In the genomic region with DNA sequence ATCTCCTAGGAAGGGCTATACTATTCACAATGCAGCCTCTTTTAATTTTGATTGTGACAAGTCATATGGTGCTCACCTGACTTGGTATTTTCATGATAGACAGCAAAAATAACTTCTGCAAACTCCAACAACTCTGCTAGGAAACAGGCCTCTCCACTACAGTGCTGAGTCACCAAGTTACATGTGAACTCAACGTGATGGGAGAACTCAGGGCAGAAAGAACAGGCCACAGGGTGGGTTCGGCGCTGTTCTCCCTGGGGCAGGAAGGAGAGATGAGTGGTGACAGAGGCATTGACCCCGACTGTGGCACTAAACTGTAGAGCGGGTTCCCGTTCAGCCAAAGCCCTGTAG, we compare ENCODE assay signal across 15 cellular contexts.
DNase-seq lines count a peak whose midpoint lies in the region; ATAC-seq and TF ChIP-seq lines count a peak whose summit lies in the region.
"Had no signal": no experiment of that assay in that cellular context is flagged by ENCODE, and none has a peak within 500 bp of the region (broad histone marks: within the 10 kb centered on the region; RNA-seq: fewer than 3 reads in every experiment).

No MANE protein-coding gene starts in this region.

- no peak for ATAC-seq in central memory CD8-positive, alpha-beta T cell (replicated peaks; ENCODE audit: extremely low read depth, poor library complexity, severe bottlenecking)
- ATAC-seq in mucosa of descending colon, result peak; percentile 17
- ATAC-seq: gastrocnemius medialis had no signal

- H3K9me3 ChIP-seq in mucosa of descending colon, result no peaks in the 10 kb centered on the region
- H3K9me3 ChIP-seq: gastrocnemius medialis had no signal

- in situ Hi-C loops in GM13977 (cut with MboI; ENCODE audit: low pct_unique_long_range_greater_than_20kb, low sequenced_read_pairs, unreplicated experiment), result no loop called here

- no peaks in the 10 kb centered on the region for H3K9me3 Mint-ChIP-seq in central memory CD8-positive, alpha-beta T cell
- H3K9me3 Mint-ChIP-seq: activated T-helper 2 cell treated with anti-CD3 and anti-CD28 coated beads, Interferon-gamma antibody, Interleukin-2, Interleukin-4, amounts not matched to agents 10 μg/mL and 5 μg/mL and 100 μg/mL, durations not matched to agents 14 hours and 24 hours and 36 hours had no signal

- H3K4me3 Mint-ChIP-seq in central memory CD8-positive, alpha-beta T cell, result no peak overlapping the region

- intact Hi-C loops in mucosa of descending colon (cut with DNase I, micrococcal nuclease), result no loop called here

- TF ChIP-seq CTCF in mucosa of descending colon (IDR thresholded peaks at IDR 0.05), result no peak
- no peak for TF ChIP-seq CTCF in GM13977 (IDR thresholded peaks at IDR 0.05; ENCODE audit: extremely low read depth, insufficient read depth, missing control alignments)

- H3K36me3 ChIP-seq in mucosa of descending colon (ENCODE audit: low read depth), result no peaks in the 10 kb centered on the region

- H3K4me1 ChIP-seq in mucosa of descending colon (ENCODE audit: low read depth), result no peaks in the 10 kb centered on the region
- H3K4me1 ChIP-seq: gastrocnemius medialis had no signal

- peaks cover 26% of the 10 kb centered on the region for H3K36me3 Mint-ChIP-seq in central memory CD8-positive, alpha-beta T cell (ENCODE audit: insufficient read depth)

- no peaks in the 10 kb centered on the region for H3K4me1 Mint-ChIP-seq in central memory CD8-positive, alpha-beta T cell

- peak overlapping the region; percentile 30 for H3K27ac Mint-ChIP-seq in central memory CD8-positive, alpha-beta T cell (ENCODE audit: low read depth)
- H3K27ac Mint-ChIP-seq: activated T-helper 2 cell treated with anti-CD3 and anti-CD28 coated beads, Interferon-gamma antibody, Interleukin-2, Interleukin-4, amounts not matched to agents 10 μg/mL and 5 μg/mL and 100 μg/mL, durations not matched to agents 14 hours and 24 hours and 36 hours had no signal

- DNase-seq in CMK (ENCODE audit: low read depth) (peak; percentile 14), NCI-H226 (peak; percentile 37), mucosa of descending colon (peak in 1 of 3 donors; percentile 16), GM13977 (ENCODE audit: low spot score) (no peak), cerebellar cortex (ENCODE audit: low spot score) (no peak), NCI-H1048 (lab: John Stamatoyannopoulos, UW) (no peak)
- DNase-seq in central memory CD8-positive, alpha-beta T cell (ENCODE audit: low spot score in 2 of 2), result no peak
- DNase-seq: gastrocnemius medialis; kidney; MM.1S; NCI-H2171; stimulated activated CD4-positive, alpha-beta T cell treated with anti-CD3 and anti-CD28 coated beads, Interleukin-4, amount 100 ng/mL, for 24 hours; stimulated activated naive CD4-positive, alpha-beta T cell; SW 1271 had no signal

- H3K27me3 Mint-ChIP-seq in central memory CD8-positive, alpha-beta T cell, result no peaks in the 10 kb centered on the region

- no peak overlapping the region for H3K4me3 ChIP-seq in mucosa of descending colon
- H3K4me3 ChIP-seq: gastrocnemius medialis had no signal

Comparison
In these comparisons a context has a peak if more than half of its experiments do, and no peak if none do; other contexts are left out.
1. DNase-seq: peak in CMK (single experiment) and NCI-H226 (single experiment); none in central memory CD8-positive, alpha-beta T cell (0 of 2), GM13977 (single experiment), cerebellar cortex (single experiment) and NCI-H1048 (single experiment).